In genomic region chr4:67668315-67668714, GRCh38 we compare ENCODE assay signal across 22 cellular contexts. TPM values are rescaled to one million over a fixed set of nuclear protein-coding genes. Genes with fewer than 3 reads are reported as not detected.
DNase-seq lines count a peak whose midpoint lies in the region; ATAC-seq, FAIRE-seq and TF ChIP-seq lines count a peak whose summit lies in the region.
"Had no signal": no experiment of that assay in that cellular context is flagged by ENCODE, and none has a peak within 500 bp of the region (broad histone marks: within the 10 kb centered on the region; RNA-seq: fewer than 3 reads in every experiment).

No MANE protein-coding gene starts in this region.

- H3K23ac ChIP-seq in IMR-90 (ENCODE audit: low read depth, low read length) = no peak overlapping the region

- H3K27me3 ChIP-seq in IMR-90 (ENCODE audit: control insufficient read depth, insufficient read depth, low read length) (no peaks in the 10 kb centered on the region), keratinocyte (ENCODE audit: control insufficient read depth, extremely low read depth, insufficient read depth, low read length) (no peaks in the 10 kb centered on the region)

- no peaks in the 10 kb centered on the region for H3K4me1 ChIP-seq in IMR-90 (ENCODE audit: control insufficient read depth, insufficient read depth, low read length)
- H3K4me1 ChIP-seq in keratinocyte (ENCODE audit: control insufficient read depth, extremely low read depth, insufficient read depth, low read length) = no peaks in the 10 kb centered on the region
- H3K4me1 ChIP-seq: HAP-1 had no signal

- dilution Hi-C loops in IMR-90 (cut with HindIII; ENCODE audit: low sequenced_read_pairs, unreplicated experiment) = no loop called here
- dilution Hi-C loops in keratinocyte (cut with MboI; ENCODE audit: extremely low pct_ligation_motif_present, low sequenced_read_pairs) = no loop called here

- no peak overlapping the region for H2BK5ac ChIP-seq in IMR-90 (ENCODE audit: low read depth, low read length, poor library complexity, severe bottlenecking)

- no peak overlapping the region for H4K8ac ChIP-seq in IMR-90 (ENCODE audit: low read depth in 2 of 2, low read length in 2 of 2)

- no peak for ATAC-seq in activated CD8-positive, alpha-beta T cell treated with anti-CD3 and anti-CD28 coated beads, Interleukin-2, amount 10 ng/mL, durations not matched to agents 7 days and 5 days
- no peak for ATAC-seq in activated CD8-positive, alpha-beta T cell treated with anti-CD3 and anti-CD28 coated beads for 36 hours
- ATAC-seq in IMR-90 (ENCODE audit: low read depth) = no peak
- no peak for ATAC-seq in GM18868 (IDR thresholded peaks at IDR 0.05; ENCODE audit: unreplicated experiment)
- ATAC-seq: CD8-positive, alpha-beta T cell had no signal

- in situ Hi-C loops in IMR-90 (cut with MboI; ENCODE audit: low sequenced_read_pairs) = no loop called here

- no peak overlapping the region for H3K4me3 Mint-ChIP-seq in activated CD8-positive, alpha-beta T cell treated with anti-CD3 and anti-CD28 coated beads, Interleukin-2, amount 10 ng/mL, durations not matched to agents 7 days and 5 days
- no peak overlapping the region for H3K4me3 Mint-ChIP-seq in activated CD8-positive, alpha-beta T cell treated with anti-CD3 and anti-CD28 coated beads for 36 hours
- no peak overlapping the region for H3K4me3 Mint-ChIP-seq in Calu3 (ENCODE audit: low read depth, unreplicated experiment)
- H3K4me3 Mint-ChIP-seq: CD4-positive, CD25-positive, alpha-beta regulatory T cell; CD8-positive, alpha-beta T cell had no signal

- intact Hi-C loops in activated CD8-positive, alpha-beta T cell treated with anti-CD3 and anti-CD28 coated beads for 36 hours (cut with micrococcal nuclease) = no loop called here
- intact Hi-C loops in Calu3 (cut with micrococcal nuclease; ENCODE audit: unreplicated experiment) = no loop called here
- intact Hi-C loops in IMR-90 (cut with micrococcal nuclease) = loop anchor here (5.0 kb wide), 1 partner anchor 41 kb away; no protein-coding TSS in a partner anchor

- H3K9me3 Mint-ChIP-seq in activated CD8-positive, alpha-beta T cell treated with anti-CD3 and anti-CD28 coated beads, Interleukin-2, amount 10 ng/mL, durations not matched to agents 7 days and 5 days (ENCODE audit: insufficient read depth) = no peaks in the 10 kb centered on the region
- no peaks in the 10 kb centered on the region for H3K9me3 Mint-ChIP-seq in activated CD8-positive, alpha-beta T cell treated with anti-CD3 and anti-CD28 coated beads for 36 hours
- H3K9me3 Mint-ChIP-seq in Calu3 (ENCODE audit: low read depth, unreplicated experiment) = no peaks in the 10 kb centered on the region
- H3K9me3 Mint-ChIP-seq: CD8-positive, alpha-beta T cell had no signal

- no peak overlapping the region for H3K4ac ChIP-seq in IMR-90 (ENCODE audit: low read depth, low read length)

- H4K5ac ChIP-seq in IMR-90 (ENCODE audit: low read depth, low read length) = no peak overlapping the region

- no peak for DNase-seq in activated CD8-positive, alpha-beta T cell treated with anti-CD3 and anti-CD28 coated beads, Interleukin-2, amount 10 ng/mL, durations not matched to agents 7 days and 5 days
- no peak for DNase-seq in activated CD8-positive, alpha-beta T cell treated with anti-CD3 and anti-CD28 coated beads for 36 hours
- no peak for DNase-seq in Calu3
- DNase-seq in IMR-90 = no peak
- no peak for DNase-seq in keratinocyte (ENCODE audit: low read depth, low spot score)
- DNase-seq in NK-92 treated with Interleukin-12 subunit alpha and Interleukin-12 subunit beta, amount 100 ng/mL, for 24 hours (lab: John Stamatoyannopoulos, UW) = no peak
- DNase-seq in stimulated activated CD8-positive, alpha-beta memory T cell treated with anti-CD3 and anti-CD28 coated beads, Interleukin-4, amount 100 ng/mL, for 48 hours = no peak
- DNase-seq: 8988T; C1 segment of cervical spinal cord; Caco-2; CD4-positive, CD25-positive, alpha-beta regulatory T cell; CD8-positive, alpha-beta T cell; DMS 273 treated with DMSO at 0.1 percent for 48 hours; DMS79; EL; GF-D8; GOT3 had no signal

- no peak overlapping the region for H2BK20ac ChIP-seq in IMR-90 (ENCODE audit: low read depth, low read length)

- no peak overlapping the region for H3K9ac ChIP-seq in IMR-90 (ENCODE audit: low read depth, low read length)
- no peak overlapping the region for H3K9ac ChIP-seq in keratinocyte (ENCODE audit: control insufficient read depth, extremely low read depth, insufficient read depth, low read length)

- peak overlapping the region; percentile 13 for H3K27ac Mint-ChIP-seq in activated CD8-positive, alpha-beta T cell treated with anti-CD3 and anti-CD28 coated beads, Interleukin-2, amount 10 ng/mL, durations not matched to agents 7 days and 5 days
- no peak overlapping the region for H3K27ac Mint-ChIP-seq in activated CD8-positive, alpha-beta T cell treated with anti-CD3 and anti-CD28 coated beads for 36 hours
- peak overlapping the region; percentile 22 for H3K27ac Mint-ChIP-seq in Calu3 (ENCODE audit: unreplicated experiment)
- H3K27ac Mint-ChIP-seq: CD8-positive, alpha-beta T cell had no signal

- no peak overlapping the region for H2AK9ac ChIP-seq in IMR-90 (replicated peaks; ENCODE audit: low read depth, low read length, poor library complexity)

- H3K4me1 Mint-ChIP-seq in activated CD8-positive, alpha-beta T cell treated with anti-CD3 and anti-CD28 coated beads, Interleukin-2, amount 10 ng/mL, durations not matched to agents 7 days and 5 days (ENCODE audit: low read depth) = no peaks in the 10 kb centered on the region
- peaks cover 5% of the 10 kb centered on the region for H3K4me1 Mint-ChIP-seq in activated CD8-positive, alpha-beta T cell treated with anti-CD3 and anti-CD28 coated beads for 36 hours (ENCODE audit: low read depth)
- H3K4me1 Mint-ChIP-seq in Calu3 (ENCODE audit: low read depth, unreplicated experiment) = no peaks in the 10 kb centered on the region

- no peak for TF ChIP-seq RAD21 in IMR-90 (IDR thresholded peaks at IDR 0.05; ENCODE audit: low read length)

- H3K36me3 ChIP-seq in IMR-90 (ENCODE audit: control insufficient read depth, insufficient read depth, low read length) (peaks cover 16% of the 10 kb centered on the region), keratinocyte (ENCODE audit: control insufficient read depth in 2 of 2, extremely low read depth in 1 of 2, insufficient read depth in 2 of 2, low read length in 2 of 2) (peaks cover 6 to 8% of the 10 kb centered on the region in 2 experiments)

- peaks cover 61% of the 10 kb centered on the region for H3K36me3 Mint-ChIP-seq in activated CD8-positive, alpha-beta T cell treated with anti-CD3 and anti-CD28 coated beads, Interleukin-2, amount 10 ng/mL, durations not matched to agents 7 days and 5 days (ENCODE audit: low read depth)
- H3K36me3 Mint-ChIP-seq in activated CD8-positive, alpha-beta T cell treated with anti-CD3 and anti-CD28 coated beads for 36 hours (ENCODE audit: low read depth) = peaks cover 33% of the 10 kb centered on the region
- peaks cover 10% of the 10 kb centered on the region for H3K36me3 Mint-ChIP-seq in Calu3 (ENCODE audit: insufficient read depth, unreplicated experiment)

- no peak overlapping the region for H2BK15ac ChIP-seq in IMR-90 (ENCODE audit: low read depth, low read length)

- no peak overlapping the region for H3K56ac ChIP-seq in IMR-90 (ENCODE audit: extremely low read depth, insufficient read depth, low read length)

- CTCF ChIA-PET in activated CD8-positive, alpha-beta T cell treated with anti-CD3 and anti-CD28 coated beads, Interleukin-2, amount 10 ng/mL, durations not matched to agents 7 days and 5 days (lab: Charles Lee) = no interaction called here
- CTCF ChIA-PET in activated CD8-positive, alpha-beta T cell treated with anti-CD3 and anti-CD28 coated beads for 36 hours (lab: Charles Lee) = no interaction called here
- CTCF ChIA-PET in Calu3 (lab: Charles Lee) (no interaction called here), IMR-90 (lab: Yijun Ruan, JAX) (no interaction called here)

- no peak overlapping the region for H2AK5ac ChIP-seq in IMR-90 (ENCODE audit: low read depth, low read length)

- H3K4me3 ChIP-seq in IMR-90 (ENCODE audit: insufficient read depth, low read depth, low read length) (no peak overlapping the region), keratinocyte (ENCODE audit: control insufficient read depth in 2 of 3, extremely low read depth in 1 of 3, insufficient read depth in 2 of 3, low read depth in 1 of 3, low read length in 3 of 3) (no peak overlapping the region)
- H3K4me3 ChIP-seq: HAP-1 had no signal

- no peak overlapping the region for H3K14ac ChIP-seq in IMR-90 (replicated peaks; ENCODE audit: low read depth, low read length)

- no peak overlapping the region for H3K18ac ChIP-seq in IMR-90 (ENCODE audit: low read depth, low read length)

- POLR2A ChIA-PET in activated CD8-positive, alpha-beta T cell treated with anti-CD3 and anti-CD28 coated beads, Interleukin-2, amount 10 ng/mL, durations not matched to agents 7 days and 5 days (lab: Charles Lee) = no interaction called here
- POLR2A ChIA-PET in activated CD8-positive, alpha-beta T cell treated with anti-CD3 and anti-CD28 coated beads for 36 hours (lab: Charles Lee) = no interaction called here
- POLR2A ChIA-PET in IMR-90 (lab: Charles Lee; ENCODE audit: unreplicated experiment) = no interaction called here

- H3K4me2 ChIP-seq in IMR-90 (ENCODE audit: low read depth, low read length) (no peak overlapping the region), keratinocyte (ENCODE audit: control insufficient read depth, extremely low read depth, insufficient read depth, low read depth, low read length) (no peak overlapping the region)

- H2AFZ ChIP-seq in IMR-90 (replicated peaks; ENCODE audit: low read length, poor library complexity) = no peak overlapping the region
- H2AFZ ChIP-seq in keratinocyte (ENCODE audit: control insufficient read depth, low read length) = no peak overlapping the region

- BruUV-seq in Calu3 (replicated peaks; lab: Mats Ljungman, UMichigan) = no TSS peak
- no TSS peak for BruUV-seq in IMR-90 (replicated peaks; lab: Mats Ljungman, UMichigan)

- H3K27ac ChIP-seq in IMR-90 (ENCODE audit: insufficient read depth, low read length) (no peak overlapping the region), keratinocyte (ENCODE audit: control insufficient read depth, insufficient read depth, low read length) (no peak overlapping the region)

- no peak overlapping the region for H2BK120ac ChIP-seq in IMR-90 (ENCODE audit: low read depth, low read length)

- H4K91ac ChIP-seq in IMR-90 (ENCODE audit: insufficient read depth, low read depth, low read length) = no peak overlapping the region

- H3K9me3 ChIP-seq in IMR-90 (ENCODE audit: control insufficient read depth, insufficient read depth, low read length) (no peaks in the 10 kb centered on the region), keratinocyte (ENCODE audit: control insufficient read depth, low read depth, low read length) (no peaks in the 10 kb centered on the region)
- H3K9me3 ChIP-seq: Caco-2, HAP-1 had no signal

- H3K27me3 Mint-ChIP-seq in activated CD8-positive, alpha-beta T cell treated with anti-CD3 and anti-CD28 coated beads, Interleukin-2, amount 10 ng/mL, durations not matched to agents 7 days and 5 days (ENCODE audit: low read depth) = no peaks in the 10 kb centered on the region
- H3K27me3 Mint-ChIP-seq in activated CD8-positive, alpha-beta T cell treated with anti-CD3 and anti-CD28 coated beads for 36 hours = no peaks in the 10 kb centered on the region
- H3K27me3 Mint-ChIP-seq in Calu3 (ENCODE audit: unreplicated experiment) = no peaks in the 10 kb centered on the region
- H3K27me3 Mint-ChIP-seq: CD4-positive, CD25-positive, alpha-beta regulatory T cell had no signal

- peak; percentile 32 for FAIRE-seq in keratinocyte (lab: Jason Lieb, UNC)
- FAIRE-seq: D721Med, GM12891, H54 had no signal

- TF ChIP-seq POLR2A in IMR-90 (IDR thresholded peaks at IDR 0.05; ENCODE audit: low read depth, low read length) = no peak

- H3K79me2 ChIP-seq in keratinocyte (ENCODE audit: control insufficient read depth, insufficient read depth, low read length) = no peaks in the 10 kb centered on the region

- H4K20me1 ChIP-seq in IMR-90 (ENCODE audit: insufficient read depth, low read length) (no peaks in the 10 kb centered on the region), keratinocyte (ENCODE audit: control insufficient read depth, extremely low read depth, insufficient read depth, low read length) (no peaks in the 10 kb centered on the region)

- H3K9me1 ChIP-seq in IMR-90 (ENCODE audit: insufficient read depth, low read length) = no peaks in the 10 kb centered on the region; the same call in 1 of the 2 replicates
- no peaks in the 10 kb centered on the region for H3K9me1 ChIP-seq in keratinocyte (ENCODE audit: control insufficient read depth, extremely low read depth, insufficient read depth, low read length)

- TF ChIP-seq CTCF in activated CD8-positive, alpha-beta T cell treated with anti-CD3 and anti-CD28 coated beads for 36 hours (IDR thresholded peaks at IDR 0.05) = no peak
- TF ChIP-seq CTCF in Calu3 (IDR thresholded peaks at IDR 0.05; ENCODE audit: unreplicated experiment) (no peak), IMR-90 (conservative IDR thresholded peaks at IDR 0.05; ENCODE audit: low read depth, low read length) (no peak), keratinocyte (optimal IDR thresholded peaks at IDR 0.05 in 1 of 3, IDR thresholded peaks at IDR 0.05 in 1 of 3, conservative IDR thresholded peaks at IDR 0.05 in 1 of 3; ENCODE audit: extremely low read depth in 1 of 3, insufficient read depth in 2 of 3, low read length in 3 of 3) (no peak)

- no peaks in the 10 kb centered on the region; a peak in 1 of 4 replicates for H3K79me1 ChIP-seq in IMR-90 (ENCODE audit: low read depth in 1 of 2, low read length in 2 of 2)

- no CpG with 5 or more reads among the region's 3 CpGs for WGBS in IMR-90 (ENCODE audit: extremely low coverage in 2 of 2, insufficient read length in 1 of 2), 2 experiments

RNA-seq across cellular contexts. Expression of gene UBA6, which starts 32.6 kb away (rescaled TPM):
- 10 to 100 TPM; 90.8 to 91.1 TPM for total RNA-seq in activated CD8-positive, alpha-beta T cell treated with anti-CD3 and anti-CD28 coated beads, Interleukin-2, amount 10 ng/mL, durations not matched to agents 7 days and 5 days
- total RNA-seq in activated CD8-positive, alpha-beta T cell treated with anti-CD3 and anti-CD28 coated beads for 36 hours = 10 to 100 TPM; 81.2 to 87.5 TPM
- total RNA-seq in Calu3 (2022) (66.1 and 70.7 TPM in 2 replicates), IMR-90 (2012; rRNA removed) (268 and 454 TPM in 2 replicates)
- polyA plus RNA-seq in IMR-90 (2012; rRNA removed) (26.8 and 29.2 TPM in 2 replicates), keratinocyte (142 to 250 TPM (median 221 TPM) in 3 replicates)
- 8.9 and 10.6 TPM in 2 replicates for polyA plus RNA-seq in IMR-90 (2012; cell fraction: cytosol; rRNA removed)
- 9.2 and 38.5 TPM in 2 replicates for polyA plus RNA-seq in IMR-90 (2012; cell fraction: nucleus; rRNA removed; ENCODE audit: low replicate concordance)
- polyA plus RNA-seq in keratinocyte (2011; ENCODE audit: low read depth) = 23.3 TPM
- polyA plus RNA-seq in keratinocyte (2011; cell fraction: cytosol; rRNA removed) = 121 and 215 TPM in 2 replicates
- 251 and 367 TPM in 2 replicates for polyA plus RNA-seq in keratinocyte (2011; cell fraction: nucleus; rRNA removed)
- 23.6 and 108 TPM in 2 replicates for polyA plus RNA-seq in keratinocyte (2012; ENCODE audit: low replicate concordance)
- polyA minus RNA-seq in keratinocyte = 50.0 to 680 TPM (median 278 TPM) in 3 replicates
- 155 TPM for polyA minus RNA-seq in keratinocyte (2011; cell fraction: cytosol; rRNA and poly(A)+ RNA removed)
- 208 and 450 TPM in 2 replicates for polyA minus RNA-seq in keratinocyte (2011; cell fraction: nucleus; rRNA and poly(A)+ RNA removed)
